Comparison of ENCODE assay signal across 8 cellular contexts in genomic region chr3:152202976-152203626, GRCh38.
DNase-seq lines count a peak whose midpoint lies in the region; ATAC-seq and TF ChIP-seq lines count a peak whose summit lies in the region.

No MANE protein-coding gene starts in this region.

- peak overlapping the region; percentile 82 for H3K9ac ChIP-seq in adipocyte (ENCODE audit: low read length)

- H3K27me3 ChIP-seq in adipocyte (replicated peaks; ENCODE audit: control insufficient read depth, insufficient read depth, low read length) (no peaks in the 10 kb centered on the region), osteoblast (ENCODE audit: insufficient read depth, low read length) (no peaks in the 10 kb centered on the region), BE2C (no peaks in the 10 kb centered on the region)

- H3K27ac ChIP-seq in osteoblast (ENCODE audit: low read depth, low read length) = peak overlapping the region; percentile 36

- H3K4me3 ChIP-seq in adipocyte (ENCODE audit: low read length) (peak overlapping the region; percentile 62), osteoblast (ENCODE audit: insufficient read depth, low read length) (no peak overlapping the region), BE2C (ENCODE audit: low read depth, low read length) (no peak overlapping the region)

- peak overlapping the region; percentile 35 for H3K4me2 ChIP-seq in osteoblast (ENCODE audit: insufficient read depth, low read length)

- TF ChIP-seq CTCF in osteoblast (IDR thresholded peaks at IDR 0.05; ENCODE audit: extremely low read depth, low read depth, low read length) (no peak), BE2C (IDR thresholded peaks at IDR 0.05; ENCODE audit: low read depth, low read length) (no peak)

- ATAC-seq in GM18868 (IDR thresholded peaks at IDR 0.05; ENCODE audit: unreplicated experiment) (peak; percentile 29), HG03457 (IDR thresholded peaks at IDR 0.05; ENCODE audit: unreplicated experiment) (peak; percentile 34)

- H4K20me1 ChIP-seq in osteoblast (ENCODE audit: insufficient read depth, low read length) = no peaks in the 10 kb centered on the region

- H2AFZ ChIP-seq in osteoblast (ENCODE audit: low read length) = peak overlapping the region; percentile 79

- H3K36me3 ChIP-seq in adipocyte (ENCODE audit: control insufficient read depth, insufficient read depth, low read length, severe bottlenecking) (no peaks in the 10 kb centered on the region), osteoblast (ENCODE audit: insufficient read depth, low read length) (no peaks in the 10 kb centered on the region), BE2C (no peaks in the 10 kb centered on the region)

- DNase-seq in adipocyte (ENCODE audit: low read depth) (no peak), osteoblast (ENCODE audit: insufficient read length, low spot score, missing footprints) (no peak), hippocampal formation (lab: John Stamatoyannopoulos, UW) (no peak), BE2C (no peak), occipital lobe (lab: John Stamatoyannopoulos, UW) (no peak)
- DNase-seq in activated effector memory CD4-positive, alpha-beta T cell treated with Interleukin-2 at 50 U/mL for 16 hours = no peak

- no peaks in the 10 kb centered on the region for H3K9me3 ChIP-seq in adipocyte (ENCODE audit: control insufficient read depth, low read length)
- H3K9me3 ChIP-seq in osteoblast (ENCODE audit: low read depth, low read length) = no peaks in the 10 kb centered on the region
- no peaks in the 10 kb centered on the region for H3K9me3 ChIP-seq in BE2C

- H3K4me1 ChIP-seq in adipocyte (ENCODE audit: control insufficient read depth, insufficient read depth, low read length) = peaks cover 34% of the 10 kb centered on the region
- H3K4me1 ChIP-seq in osteoblast (ENCODE audit: insufficient read depth, low read length) = peaks cover 29% of the 10 kb centered on the region
- H3K4me1 ChIP-seq in BE2C = peaks cover 9% of the 10 kb centered on the region

- H3K79me2 ChIP-seq in osteoblast (ENCODE audit: insufficient read depth, low read length) = no peaks in the 10 kb centered on the region
